Comparison of ENCODE assay signal across 22 cellular contexts in the genomic region with DNA sequence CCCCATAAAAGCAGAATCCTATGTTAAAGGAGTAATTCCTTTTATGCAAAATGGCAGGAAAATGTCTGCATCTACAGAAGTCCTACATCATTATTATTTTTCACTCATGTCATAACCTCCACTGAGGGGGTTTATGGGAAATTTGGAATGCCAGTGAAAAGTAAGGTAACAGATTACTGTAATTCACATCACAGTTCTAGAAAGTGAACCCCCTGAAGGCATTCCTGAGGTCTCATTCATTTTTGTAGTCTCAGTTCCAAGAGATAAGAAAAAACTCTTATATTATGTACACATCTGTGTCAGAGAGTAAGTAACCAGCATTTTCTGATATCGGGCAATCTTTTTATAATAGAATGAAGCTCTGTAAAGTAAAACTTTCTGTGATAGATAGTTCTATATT.
"Had no signal": no experiment of that assay in that cellular context is flagged by ENCODE, and none has a peak within 500 bp of the region (broad histone marks: within the 10 kb centered on the region; RNA-seq: fewer than 3 reads in every experiment).

No MANE protein-coding gene starts in this region.

- H3K27ac ChIP-seq: HL-60, KMS-11 had no signal

- H3K4me3 ChIP-seq: K562 had no signal

- H3K36me3 Mint-ChIP-seq: IgD-negative memory B cell had no signal

- DNase-seq: MM.1S, NCI-H1092 treated with DMSO at 0.1 percent for 48 hours, NCI-H1436, NCI-H187, NCI-H2029, NCI-H2081 treated with DMSO at 0.1 percent for 48 hours, NCI-H2171, NCI-H226, NCI-H446, NCI-H510A, NCI-H524 treated with DMSO at 0.1 percent for 48 hours, NCI-H69, NCI-H774, Right ventricle myocardium superior, RPMI8226, SK-N-SH had no signal

- H3K27me3 Mint-ChIP-seq: IgD-negative memory B cell had no signal

- FAIRE-seq: HTR-8/SVneo, K562, RCC 7860 had no signal

- ATAC-seq: K562 had no signal
